ENCODE assay signal across 18 cellular contexts in the genomic region with DNA sequence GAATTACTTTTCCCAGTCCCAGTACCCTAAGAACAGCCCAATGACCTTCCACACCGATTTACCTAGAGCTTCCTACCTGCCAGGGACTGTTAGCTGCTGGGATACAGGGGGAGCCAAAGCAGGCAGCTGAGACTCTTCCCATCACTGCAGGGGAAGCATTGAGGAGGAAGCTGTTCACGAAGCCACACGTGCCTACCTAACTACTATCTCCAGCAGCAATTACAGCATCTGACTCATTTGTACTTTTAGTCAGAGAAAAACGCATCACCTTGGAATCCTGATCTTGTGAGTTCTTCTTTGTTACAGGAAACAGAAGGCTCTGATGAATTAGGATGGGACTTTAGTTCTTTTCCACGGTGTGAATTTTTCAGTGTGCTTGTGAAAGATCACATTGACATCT.
DNase-seq lines count a peak whose midpoint lies in the region; ATAC-seq and TF ChIP-seq lines count a peak whose summit lies in the region.
"Had no signal": no experiment of that assay in that cellular context is flagged by ENCODE, and none has a peak within 500 bp of the region (broad histone marks: within the 10 kb centered on the region; RNA-seq: fewer than 3 reads in every experiment).

No MANE protein-coding gene starts in this region.

- H2AFZ ChIP-seq in ACC112 (ENCODE audit: low read length, unreplicated experiment) = no peak overlapping the region

- CTCF ChIA-PET in activated CD8-positive, alpha-beta T cell treated with anti-CD3 and anti-CD28 coated beads, Interleukin-2, amount 10 ng/mL, durations not matched to agents 7 days and 5 days (lab: Charles Lee) = interaction anchor here (1.1 to 2.6 kb wide), 3 partner anchors 10 to 141 kb away, joined by 4 to 10 read pairs (median 5); no protein-coding TSS in a partner anchor

- H3K9me3 ChIP-seq in adipocyte (ENCODE audit: control insufficient read depth, low read length) = no peaks in the 10 kb centered on the region
- H3K9me3 ChIP-seq in upper lobe of left lung = no peaks in the 10 kb centered on the region

- ATAC-seq in activated CD8-positive, alpha-beta T cell treated with anti-CD3 and anti-CD28 coated beads, Interleukin-2, amount 10 ng/mL, durations not matched to agents 7 days and 5 days = no peak
- no peak for ATAC-seq in HG02981 (IDR thresholded peaks at IDR 0.05; ENCODE audit: unreplicated experiment)
- ATAC-seq in upper lobe of left lung (ENCODE audit: low FRiP score in 2 of 2) = no peak
- ATAC-seq: stimulated activated naive B cell treated with anti-CD40 and anti-IgM and Interleukin-4, amounts not matched to agents 10 μg/mL and 1 μg/mL and 100 μg/mL, for 72 hours had no signal

- H3K27me3 ChIP-seq in ACC112 (ENCODE audit: insufficient read depth, low read length) (no peaks in the 10 kb centered on the region), adipocyte (replicated peaks; ENCODE audit: control insufficient read depth, insufficient read depth, low read length) (no peaks in the 10 kb centered on the region), upper lobe of left lung (no peaks in the 10 kb centered on the region)

- peaks cover 20% of the 10 kb centered on the region for H3K4me1 ChIP-seq in ACC112 (ENCODE audit: control insufficient read depth, insufficient read depth, low read length, unreplicated experiment)
- peaks cover 3% of the 10 kb centered on the region for H3K4me1 ChIP-seq in adipocyte (ENCODE audit: control insufficient read depth, insufficient read depth, low read length)
- peaks cover 0 to 5% (median 2%) of the 10 kb centered on the region in 4 donors for H3K4me1 ChIP-seq in upper lobe of left lung

- peak; percentile 77 for DNase-seq in HPDE6-E6E7 (ENCODE audit: extremely low spot score)
- peak; percentile 19 for DNase-seq in adipocyte (ENCODE audit: low read depth)
- DNase-seq in head of caudate nucleus = peak in 35 of 42 donors; percentile 20 to 86 (median 51)
- DNase-seq in activated CD8-positive, alpha-beta T cell treated with anti-CD3 and anti-CD28 coated beads, Interleukin-2, amount 10 ng/mL, durations not matched to agents 7 days and 5 days = no peak
- no peak for DNase-seq in upper lobe of left lung
- DNase-seq in HuH-7.5 (ENCODE audit: low spot score) = no peak
- DNase-seq: activated CD4-positive, alpha-beta T cell treated with anti-CD3 and anti-CD28 coated beads for 1 hour; activated T-cell treated with anti-CD3 and anti-CD28 coated beads, Interleukin-2, amount 50 U/mL, for 24 hours; AML-193; aorta; DMS79 treated with DMSO at 0.1 percent for 48 hours; effector memory CD4-positive, alpha-beta T cell; hippocampal formation; NCI-H1436 treated with DMSO at 0.1 percent for 48 hours; stimulated activated CD4-positive, alpha-beta T cell treated with anti-CD3 and anti-CD28 coated beads, Interleukin-4, amount 100 ng/mL, for 1 hour; stimulated activated naive B cell treated with anti-CD40 and anti-IgM and Interleukin-4, amounts not matched to agents 10 μg/mL and 1 μg/mL and 100 μg/mL, for 72 hours had no signal

- POLR2A ChIA-PET in activated CD8-positive, alpha-beta T cell treated with anti-CD3 and anti-CD28 coated beads, Interleukin-2, amount 10 ng/mL, durations not matched to agents 7 days and 5 days (lab: Charles Lee) = interaction anchor here (0.6 kb wide), 1 partner anchor 27 kb away, joined by 3 read pairs; no protein-coding TSS in a partner anchor

- no peak for TF ChIP-seq POLR2A in upper lobe of left lung (IDR thresholded peaks at IDR 0.05)

- TF ChIP-seq CTCF in upper lobe of left lung (IDR thresholded peaks at IDR 0.05) = no peak

- intact Hi-C loops in head of caudate nucleus (cut with DNase I) = no loop called here

- no peak overlapping the region for H3K4me3 Mint-ChIP-seq in activated CD8-positive, alpha-beta T cell treated with anti-CD3 and anti-CD28 coated beads, Interleukin-2, amount 10 ng/mL, durations not matched to agents 7 days and 5 days
- H3K4me3 Mint-ChIP-seq: activated T-cell treated with anti-CD3 and anti-CD28 coated beads, Interleukin-2, amount 50 U/mL, for 24 hours; stimulated activated naive B cell treated with anti-CD40 and anti-IgM and Interleukin-4, amounts not matched to agents 10 μg/mL and 1 μg/mL and 100 μg/mL, for 72 hours had no signal

- 51 to 61% methylated on average over 5 of the region's 5 CpGs for WGBS in upper lobe of left lung, 2 donors

- H3K36me3 Mint-ChIP-seq in activated CD8-positive, alpha-beta T cell treated with anti-CD3 and anti-CD28 coated beads, Interleukin-2, amount 10 ng/mL, durations not matched to agents 7 days and 5 days (ENCODE audit: low read depth) = no peaks in the 10 kb centered on the region
- H3K36me3 Mint-ChIP-seq: stimulated activated naive B cell treated with anti-CD40 and anti-IgM and Interleukin-4, amounts not matched to agents 10 μg/mL and 1 μg/mL and 100 μg/mL, for 72 hours had no signal

- no peaks in the 10 kb centered on the region for H3K9me3 Mint-ChIP-seq in activated CD8-positive, alpha-beta T cell treated with anti-CD3 and anti-CD28 coated beads, Interleukin-2, amount 10 ng/mL, durations not matched to agents 7 days and 5 days (ENCODE audit: insufficient read depth)
- H3K9me3 Mint-ChIP-seq: activated T-cell treated with anti-CD3 and anti-CD28 coated beads, Interleukin-2, amount 50 U/mL, for 24 hours; stimulated activated naive B cell treated with anti-CD40 and anti-IgM and Interleukin-4, amounts not matched to agents 10 μg/mL and 1 μg/mL and 100 μg/mL, for 72 hours had no signal

- no peak overlapping the region for H3K27ac Mint-ChIP-seq in activated CD8-positive, alpha-beta T cell treated with anti-CD3 and anti-CD28 coated beads, Interleukin-2, amount 10 ng/mL, durations not matched to agents 7 days and 5 days
- H3K27ac Mint-ChIP-seq: activated T-cell treated with anti-CD3 and anti-CD28 coated beads, Interleukin-2, amount 50 U/mL, for 24 hours; stimulated activated naive B cell treated with anti-CD40 and anti-IgM and Interleukin-4, amounts not matched to agents 10 μg/mL and 1 μg/mL and 100 μg/mL, for 72 hours had no signal

- no peak overlapping the region for H3K9ac ChIP-seq in adipocyte (ENCODE audit: low read length)

- H3K36me3 ChIP-seq in ACC112 (ENCODE audit: insufficient read depth, low read length) (no peaks in the 10 kb centered on the region), adipocyte (ENCODE audit: control insufficient read depth, insufficient read depth, low read length, severe bottlenecking) (no peaks in the 10 kb centered on the region), upper lobe of left lung (no peaks in the 10 kb centered on the region)

- TF ChIP-seq EP300 in upper lobe of left lung (IDR thresholded peaks at IDR 0.05) = no peak

- H3K4me1 Mint-ChIP-seq in activated CD8-positive, alpha-beta T cell treated with anti-CD3 and anti-CD28 coated beads, Interleukin-2, amount 10 ng/mL, durations not matched to agents 7 days and 5 days (ENCODE audit: low read depth) = no peaks in the 10 kb centered on the region
- H3K4me1 Mint-ChIP-seq: stimulated activated naive B cell treated with anti-CD40 and anti-IgM and Interleukin-4, amounts not matched to agents 10 μg/mL and 1 μg/mL and 100 μg/mL, for 72 hours had no signal

- peak overlapping the region; percentile 38; the same call in 1 of the 2 replicates for H3K27ac ChIP-seq in ACC112 (ENCODE audit: low read depth, low read length)
- no peak overlapping the region for H3K27ac ChIP-seq in upper lobe of left lung

- H3K4me3 ChIP-seq in ACC112 (ENCODE audit: low read depth, low read length) = no peak overlapping the region
- no peak overlapping the region for H3K4me3 ChIP-seq in adipocyte (ENCODE audit: low read length)
- H3K4me3 ChIP-seq in upper lobe of left lung = no peak overlapping the region

- H3K27me3 Mint-ChIP-seq in activated CD8-positive, alpha-beta T cell treated with anti-CD3 and anti-CD28 coated beads, Interleukin-2, amount 10 ng/mL, durations not matched to agents 7 days and 5 days (ENCODE audit: low read depth) = peaks cover 12% of the 10 kb centered on the region
- H3K27me3 Mint-ChIP-seq: activated T-cell treated with anti-CD3 and anti-CD28 coated beads, Interleukin-2, amount 50 U/mL, for 24 hours had no signal

- H3K79me2 ChIP-seq in ACC112 (ENCODE audit: control insufficient read depth, insufficient read depth, low read length, unreplicated experiment) = no peaks in the 10 kb centered on the region

Comparison
In these comparisons a context has a peak if more than half of its experiments do, and no peak if none do; other contexts are left out.
1. DNase-seq: peak in HPDE6-E6E7 (single experiment), adipocyte (single experiment) and head of caudate nucleus (35 of 42); none in activated CD8-positive, alpha-beta T cell treated with anti-CD3 and anti-CD28 coated beads, Interleukin-2, amount 10 ng/mL, durations not matched to agents 7 days and 5 days (single experiment), upper lobe of left lung (0 of 2) and HuH-7.5 (single experiment).